In genomic region chr14:39289523-39289922, GRCh38 we compare ENCODE assay signal across 17 cellular contexts. TPM values are rescaled to one million over a fixed set of nuclear protein-coding genes. Genes with fewer than 3 reads are reported as not detected.
DNase-seq lines count a peak whose midpoint lies in the region; ATAC-seq and TF ChIP-seq lines count a peak whose summit lies in the region.
"Had no signal": no experiment of that assay in that cellular context is flagged by ENCODE, and none has a peak within 500 bp of the region (broad histone marks: within the 10 kb centered on the region; RNA-seq: fewer than 3 reads in every experiment).

No MANE protein-coding gene starts in this region.

- no peak for DNase-seq in natural killer cell
- DNase-seq in natural killer cell treated with Interleukin-12 subunit alpha and Interleukin-12 subunit beta and Interleukin-15 and Interleukin-18, amount 100 ng/mL, for 72 hours (ENCODE audit: low spot score), result no peak
- DNase-seq in nephron progenitor cell, result no peak
- DNase-seq in NCI-H345 (lab: John Stamatoyannopoulos, UW), result no peak
- DNase-seq: 8988T; ACHN; BE2C; C1 segment of cervical spinal cord; CD4-positive, alpha-beta memory T cell; CD4-positive, CD25-positive, alpha-beta regulatory T cell; CD8-positive, alpha-beta memory T cell; COR-L47; DMS 273 treated with DMSO at 0.1 percent for 48 hours; DMS79 treated with DMSO at 0.1 percent for 48 hours; GF-D8 had no signal

- peaks cover 14 to 23% of the 10 kb centered on the region in 2 donors for H3K4me1 Mint-ChIP-seq in natural killer cell
- H3K4me1 Mint-ChIP-seq in natural killer cell treated with Interleukin-12 subunit alpha and Interleukin-12 subunit beta and Interleukin-15 and Interleukin-18, amount 100 ng/mL, for 72 hours (ENCODE audit: low read depth in 2 of 2), result no peaks in the 10 kb centered on the region
- no peaks in the 10 kb centered on the region for H3K4me1 Mint-ChIP-seq in nephron progenitor cell
- H3K4me1 Mint-ChIP-seq: CD14-positive monocyte had no signal

- H3K27me3 Mint-ChIP-seq in natural killer cell (ENCODE audit: low read depth in 2 of 2) (no peaks in the 10 kb centered on the region), nephron progenitor cell (ENCODE audit: low read depth, poor library complexity) (no peaks in the 10 kb centered on the region)
- H3K27me3 Mint-ChIP-seq in natural killer cell treated with Interleukin-12 subunit alpha and Interleukin-12 subunit beta and Interleukin-15 and Interleukin-18, amount 100 ng/mL, for 72 hours, result no peaks in the 10 kb centered on the region
- H3K27me3 Mint-ChIP-seq: CD4-positive, alpha-beta memory T cell; CD4-positive, CD25-positive, alpha-beta regulatory T cell; CD8-positive, alpha-beta memory T cell had no signal

- H3K36me3 Mint-ChIP-seq in natural killer cell (peaks cover 17% of the 10 kb centered on the region), nephron progenitor cell (ENCODE audit: low read depth) (peaks cover 52% of the 10 kb centered on the region)
- peaks cover 10% of the 10 kb centered on the region for H3K36me3 Mint-ChIP-seq in natural killer cell treated with Interleukin-12 subunit alpha and Interleukin-12 subunit beta and Interleukin-15 and Interleukin-18, amount 100 ng/mL, for 72 hours

- intact Hi-C loops in natural killer cell (cut with micrococcal nuclease), result no loop called here

- H3K9me3 Mint-ChIP-seq in natural killer cell (no peaks in the 10 kb centered on the region), nephron progenitor cell (peaks cover 31% of the 10 kb centered on the region)
- H3K9me3 Mint-ChIP-seq in natural killer cell treated with Interleukin-12 subunit alpha and Interleukin-12 subunit beta and Interleukin-15 and Interleukin-18, amount 100 ng/mL, for 72 hours, result no peaks in the 10 kb centered on the region
- H3K9me3 Mint-ChIP-seq: CD4-positive, CD25-positive, alpha-beta regulatory T cell; CD8-positive, alpha-beta memory T cell had no signal

- peak overlapping the region; percentile 33 to 77 for H3K27ac Mint-ChIP-seq in natural killer cell
- no peak overlapping the region for H3K27ac Mint-ChIP-seq in natural killer cell treated with Interleukin-12 subunit alpha and Interleukin-12 subunit beta and Interleukin-15 and Interleukin-18, amount 100 ng/mL, for 72 hours
- peak overlapping the region; percentile 32 for H3K27ac Mint-ChIP-seq in nephron progenitor cell
- H3K27ac Mint-ChIP-seq: CD14-positive monocyte had no signal

- H3K4me3 Mint-ChIP-seq in natural killer cell (no peak overlapping the region), nephron progenitor cell (no peak overlapping the region)
- H3K4me3 Mint-ChIP-seq in natural killer cell treated with Interleukin-12 subunit alpha and Interleukin-12 subunit beta and Interleukin-15 and Interleukin-18, amount 100 ng/mL, for 72 hours, result no peak overlapping the region
- H3K4me3 Mint-ChIP-seq: CD14-positive monocyte; CD4-positive, alpha-beta memory T cell; CD4-positive, CD25-positive, alpha-beta regulatory T cell; CD8-positive, alpha-beta memory T cell had no signal

- ATAC-seq in natural killer cell (no peak), HG03439 (IDR thresholded peaks at IDR 0.05; ENCODE audit: unreplicated experiment) (no peak)
- no peak for ATAC-seq in natural killer cell treated with Interleukin-12 subunit alpha and Interleukin-12 subunit beta and Interleukin-15 and Interleukin-18, amount 100 ng/mL, for 72 hours

- TF ChIP-seq CTCF in natural killer cell (IDR thresholded peaks at IDR 0.05) (no peak), nephron progenitor cell (IDR thresholded peaks at IDR 0.05) (no peak)

RNA-seq across cellular contexts. Expression of gene MIA2, which starts 55.8 kb away (rescaled TPM):
- total RNA-seq in natural killer cell, result 10 to 100 TPM; 44.7 to 45.7 (median 45.4) TPM
- total RNA-seq in natural killer cell treated with Interleukin-12 subunit alpha and Interleukin-12 subunit beta and Interleukin-15 and Interleukin-18, amount 100 ng/mL, for 72 hours, result 10 to 100 TPM; 26.1 to 26.9 TPM

Comparison
In these comparisons a context has a peak if more than half of its experiments do, and no peak if none do; other contexts are left out.
1. H3K27ac Mint-ChIP-seq: peak in natural killer cell (2 of 2) and nephron progenitor cell (single experiment); none in natural killer cell treated with Interleukin-12 subunit alpha and Interleukin-12 subunit beta and Interleukin-15 and Interleukin-18, amount 100 ng/mL, for 72 hours (0 of 2).